Comparison of ENCODE assay signal across 16 cellular contexts in the genomic region with DNA sequence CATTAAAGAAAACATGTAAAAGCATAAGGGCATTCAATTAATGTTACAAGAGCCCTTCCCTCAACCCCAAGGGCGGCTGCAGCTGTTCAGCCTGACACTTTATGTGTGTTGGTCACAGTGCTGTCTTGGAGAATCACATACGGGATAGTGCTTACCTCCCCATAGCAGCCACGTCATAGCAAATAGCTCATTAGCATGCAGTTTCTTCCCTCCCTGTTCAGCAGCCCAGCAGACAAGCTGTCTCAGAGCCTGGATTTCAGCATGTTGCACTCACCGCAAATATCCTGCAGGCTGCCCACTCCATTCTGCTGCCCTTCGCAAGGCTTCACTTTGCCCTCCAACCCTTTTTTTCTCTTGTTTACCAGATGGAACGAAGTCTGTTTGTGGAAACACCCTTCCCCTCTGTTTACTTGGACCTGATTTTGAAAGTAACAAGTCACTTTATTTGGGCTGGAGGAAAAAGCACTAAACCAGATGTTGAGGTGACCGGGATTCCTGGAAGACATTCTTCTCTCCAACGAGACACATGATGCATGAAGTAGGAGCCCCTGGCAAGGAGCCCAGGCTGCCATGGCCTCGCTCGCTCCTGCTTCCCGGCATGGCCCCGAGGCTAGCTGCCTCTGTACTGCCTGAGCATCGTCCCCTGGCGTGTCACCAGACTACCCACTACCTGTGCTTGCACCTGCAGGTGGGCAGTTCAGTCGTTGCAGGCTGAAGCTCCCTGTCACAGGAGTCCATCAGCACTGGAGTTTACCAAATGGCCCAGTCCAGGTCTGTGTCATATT.
DNase-seq lines count a peak whose midpoint lies in the region; ATAC-seq, FAIRE-seq and TF ChIP-seq lines count a peak whose summit lies in the region.
"Had no signal": no experiment of that assay in that cellular context is flagged by ENCODE, and none has a peak within 500 bp of the region (broad histone marks: within the 10 kb centered on the region; RNA-seq: fewer than 3 reads in every experiment).

No MANE protein-coding gene starts in this region.

- in situ Hi-C loops in astrocyte of the cerebellum (cut with HindIII; ENCODE audit: low sequenced_read_pairs), result no loop called here

- H3K36me3 Mint-ChIP-seq in activated naive CD4-positive, alpha-beta T cell treated with anti-CD3 and anti-CD28 coated beads, Interleukin-2, amount 50 U/mL, for 72 hours, result peaks cover 0 to 6% of the 10 kb centered on the region in 2 donors

- intact Hi-C loops in kidney (cut with DNase I), result no loop called here

- no peak overlapping the region for H3K27ac Mint-ChIP-seq in activated naive CD4-positive, alpha-beta T cell treated with anti-CD3 and anti-CD28 coated beads, Interleukin-2, amount 50 U/mL, for 72 hours
- H3K27ac Mint-ChIP-seq: activated T-helper 1 cell treated with anti-CD3 and anti-CD28 coated beads, Interleukin-12 subunit alpha, Interleukin-12 subunit beta, Interleukin-2, Interleukin-4 antibody, amounts not matched to agents 30 ng/mL and 10 ng/mL and 1 ng/mL, durations not matched to agents 14 hours and 24 hours and 36 hours; naive thymus-derived CD4-positive, alpha-beta T cell; stimulated activated naive CD8-positive, alpha-beta T cell treated with anti-CD3 and anti-CD28 coated beads, Interleukin-15, Interleukin-2, amounts not matched to agents 100 ng/mL and 50 ng/mL, for 24 hours had no signal

- DNase-seq in AG10803 (ENCODE audit: low read depth) (peak; percentile 73), NCI-H2029 (lab: John Stamatoyannopoulos, UW) (peak; percentile 91), astrocyte of the cerebellum (ENCODE audit: low read depth) (peak; percentile 35), kidney (peak; percentile 90), NK-92 (lab: John Stamatoyannopoulos, UW; ENCODE audit: unreplicated experiment) (no peak), NCI-H510A (lab: John Stamatoyannopoulos, UW) (no peak), T1000 (lab: John Stamatoyannopoulos, UW) (no peak)
- no peak for DNase-seq in activated naive CD4-positive, alpha-beta T cell treated with anti-CD3 and anti-CD28 coated beads, Interleukin-2, amount 50 U/mL, for 72 hours (ENCODE audit: low spot score in 2 of 2)
- DNase-seq: Kasumi-1; naive thymus-derived CD4-positive, alpha-beta T cell; stimulated activated CD4-positive, alpha-beta T cell treated with anti-CD3 and anti-CD28 coated beads, Interleukin-15, amount 100 ng/mL, for 24 hours had no signal

- H3K4me3 ChIP-seq in AG10803 (ENCODE audit: low read length) (peak overlapping the region; percentile 26), astrocyte of the cerebellum (ENCODE audit: low read depth, low read length) (no peak overlapping the region), kidney (ENCODE audit: low read length in 2 of 2) (no peak overlapping the region)
- H3K4me3 ChIP-seq: coronary artery had no signal

- peaks cover 0 to 2% of the 10 kb centered on the region in 2 donors for H3K4me1 ChIP-seq in kidney (ENCODE audit: control insufficient read depth in 1 of 2, insufficient read depth in 1 of 2, low read depth in 1 of 2, low read length in 2 of 2)

- FAIRE-seq in kidney (lab: Jason Lieb, UNC), result no peak

- TF ChIP-seq CTCF in AG10803 (conservative IDR thresholded peaks at IDR 0.05; ENCODE audit: low read length) (no peak), astrocyte of the cerebellum (IDR thresholded peaks at IDR 0.05; ENCODE audit: low read depth, low read length, missing control alignments) (no peak), kidney (IDR thresholded peaks at IDR 0.05; ENCODE audit: borderline replicate concordance, extremely low read depth, insufficient read depth) (no peak)

- H3K27ac ChIP-seq in kidney (ENCODE audit: low read depth in 2 of 2, low read length in 2 of 2), result no peak overlapping the region
- H3K27ac ChIP-seq: C4-2B, coronary artery, VCaP had no signal

- H3K9me3 ChIP-seq in kidney (ENCODE audit: control insufficient read depth in 1 of 2, low read length in 2 of 2), result no peaks in the 10 kb centered on the region

- H3K9me3 Mint-ChIP-seq in activated naive CD4-positive, alpha-beta T cell treated with anti-CD3 and anti-CD28 coated beads, Interleukin-2, amount 50 U/mL, for 72 hours, result no peaks in the 10 kb centered on the region
- H3K9me3 Mint-ChIP-seq: activated T-helper 1 cell treated with anti-CD3 and anti-CD28 coated beads, Interleukin-12 subunit alpha, Interleukin-12 subunit beta, Interleukin-2, Interleukin-4 antibody, amounts not matched to agents 30 ng/mL and 10 ng/mL and 1 ng/mL, durations not matched to agents 14 hours and 24 hours and 36 hours; stimulated activated naive CD8-positive, alpha-beta T cell treated with anti-CD3 and anti-CD28 coated beads, Interleukin-15, Interleukin-2, amounts not matched to agents 100 ng/mL and 50 ng/mL, for 24 hours had no signal

- no peaks in the 10 kb centered on the region for H3K36me3 ChIP-seq in kidney (ENCODE audit: control insufficient read depth in 1 of 2, insufficient read depth in 2 of 2, low read length in 2 of 2)

- ATAC-seq in activated naive CD4-positive, alpha-beta T cell treated with anti-CD3 and anti-CD28 coated beads, Interleukin-2, amount 50 U/mL, for 72 hours, result no peak
- ATAC-seq: naive thymus-derived CD4-positive, alpha-beta T cell had no signal

- no peak overlapping the region for H3K9ac ChIP-seq in kidney (ENCODE audit: low read length in 2 of 2)

Comparison
In these comparisons a context has a peak if more than half of its experiments do, and no peak if none do; other contexts are left out.
1. DNase-seq: peak in AG10803 (single experiment), NCI-H2029 (single experiment), astrocyte of the cerebellum (single experiment) and kidney (single experiment); none in NK-92 (single experiment), NCI-H510A (single experiment), activated naive CD4-positive, alpha-beta T cell treated with anti-CD3 and anti-CD28 coated beads, Interleukin-2, amount 50 U/mL, for 72 hours (0 of 2) and T1000 (single experiment).